9 cellular contexts compared by ENCODE assay signal in the genomic region with DNA sequence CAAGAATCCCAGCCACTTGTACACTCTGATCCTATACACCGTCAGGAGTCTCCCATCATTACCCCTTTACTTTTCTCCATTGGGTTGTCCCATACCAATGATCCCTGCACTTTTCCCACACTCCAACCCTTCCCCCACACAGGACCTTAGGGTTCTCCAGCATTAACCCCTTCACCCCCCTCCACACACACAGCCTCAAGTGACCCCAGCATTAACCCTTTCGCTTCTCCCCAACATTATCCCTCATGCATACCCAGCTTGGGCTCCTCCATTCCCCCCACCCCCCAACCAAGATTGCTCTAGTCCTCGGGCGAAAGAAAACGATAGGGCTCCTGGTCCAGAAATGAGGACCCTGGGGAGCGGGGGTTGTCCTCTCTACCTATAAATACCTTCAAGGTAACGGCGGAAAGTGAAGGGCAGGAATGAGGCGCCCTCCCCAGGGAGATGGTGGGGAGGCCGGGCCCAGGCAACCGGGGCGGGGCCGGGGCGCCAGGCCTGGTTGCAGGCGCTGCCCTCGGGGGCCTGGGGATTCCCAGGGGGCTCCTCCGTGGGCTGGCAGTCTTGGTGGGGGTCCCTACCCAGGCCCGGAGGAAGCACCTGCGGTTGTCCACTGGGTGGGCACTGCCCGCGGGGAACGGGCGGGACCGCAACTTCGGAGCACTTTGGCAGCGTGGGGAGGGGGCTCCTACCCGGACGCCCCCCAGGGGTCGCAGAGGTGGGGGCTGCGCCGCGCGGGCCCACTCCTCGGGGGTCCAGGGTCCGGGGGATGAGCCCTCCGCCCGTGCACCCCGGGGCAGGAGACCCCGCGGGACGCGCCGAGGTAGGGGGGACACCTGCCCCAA. TPM values are rescaled to one million over a fixed set of nuclear protein-coding genes. Genes with fewer than 3 reads are reported as not detected.
DNase-seq lines count a peak whose midpoint lies in the region; ATAC-seq and TF ChIP-seq lines count a peak whose summit lies in the region.
"Had no signal": no experiment of that assay in that cellular context is flagged by ENCODE, and none has a peak within 500 bp of the region (broad histone marks: within the 10 kb centered on the region; RNA-seq: fewer than 3 reads in every experiment).

No MANE protein-coding gene starts in this region.

- H3K27ac Mint-ChIP-seq in activated naive CD4-positive, alpha-beta T cell treated with anti-CD3 and anti-CD28 coated beads, Interleukin-2, amount 50 U/mL, for 72 hours: peak overlapping the region; percentile 2 to 13
- peak overlapping the region; percentile 55 for H3K27ac Mint-ChIP-seq in type B pancreatic cell

- H3K79me2 ChIP-seq in DND-41 (ENCODE audit: insufficient read depth, low read length): no peaks in the 10 kb centered on the region

- peak overlapping the region; percentile 85 for H3K4me3 Mint-ChIP-seq in type B pancreatic cell

- H4K20me1 ChIP-seq in DND-41 (ENCODE audit: insufficient read depth, low read length): no peaks in the 10 kb centered on the region; the same call in 1 of the 2 replicates

- peaks cover 13% of the 10 kb centered on the region for H3K4me1 Mint-ChIP-seq in type B pancreatic cell (ENCODE audit: unreplicated experiment)

- H2AFZ ChIP-seq in DND-41 (ENCODE audit: low read depth, low read length): peak overlapping the region; percentile 48

- H3K4me1 ChIP-seq in DND-41 (ENCODE audit: insufficient read depth, low read length) (peaks cover 14% of the 10 kb centered on the region), left lung (peaks cover 6% of the 10 kb centered on the region in 2 donors)

- ATAC-seq in DND-41 (ENCODE audit: insufficient read depth, low read depth): 0 out of 3 replicates have a peak, but pooled peaks have one; percentile 3
- ATAC-seq in HG02610 (IDR thresholded peaks at IDR 0.05; ENCODE audit: unreplicated experiment): peak; percentile 9
- no peak for ATAC-seq in activated naive CD4-positive, alpha-beta T cell treated with anti-CD3 and anti-CD28 coated beads, Interleukin-2, amount 50 U/mL, for 72 hours
- ATAC-seq in left lung: no peak

- intact Hi-C loops in left lung (cut with DNase I): no loop called here

- H3K4me3 ChIP-seq in DND-41 (ENCODE audit: low read depth in 1 of 2, low read length in 2 of 2) (peak overlapping the region in 1 of 2 experiments; percentile 56; a peak in 3 of 4 replicates), left lung (peak overlapping the region; percentile 54 to 60)

- no peaks in the 10 kb centered on the region for H3K9me3 Mint-ChIP-seq in activated naive CD4-positive, alpha-beta T cell treated with anti-CD3 and anti-CD28 coated beads, Interleukin-2, amount 50 U/mL, for 72 hours
- peaks cover 6% of the 10 kb centered on the region for H3K9me3 Mint-ChIP-seq in type B pancreatic cell

- peaks cover 18% of the 10 kb centered on the region for H3K36me3 ChIP-seq in DND-41 (ENCODE audit: insufficient read depth, low read length)
- H3K36me3 ChIP-seq in left lung: peaks cover 0 to 16% of the 10 kb centered on the region in 2 donors

- no peak overlapping the region for H3K27ac ChIP-seq in DND-41 (ENCODE audit: low read length)
- peak overlapping the region in 1 of 2 donors; percentile 84 for H3K27ac ChIP-seq in left lung

- H3K9ac ChIP-seq in DND-41 (ENCODE audit: low read depth, low read length): peak overlapping the region; percentile 50

- H3K4me2 ChIP-seq in DND-41 (ENCODE audit: insufficient read depth, low read length): peak overlapping the region; percentile 75

- H3K9me3 ChIP-seq in DND-41 (ENCODE audit: insufficient read depth, low read length, severe bottlenecking): no peaks in the 10 kb centered on the region
- no peaks in the 10 kb centered on the region for H3K9me3 ChIP-seq in left lung

- peaks cover 6 to 21% of the 10 kb centered on the region in 2 donors for H3K36me3 Mint-ChIP-seq in activated naive CD4-positive, alpha-beta T cell treated with anti-CD3 and anti-CD28 coated beads, Interleukin-2, amount 50 U/mL, for 72 hours
- H3K36me3 Mint-ChIP-seq in type B pancreatic cell: no peaks in the 10 kb centered on the region

- TF ChIP-seq CTCF in DND-41 (IDR thresholded peaks at IDR 0.05; ENCODE audit: borderline replicate concordance, extremely low read depth, low read length, poor library complexity, severe bottlenecking) (peak; percentile 2), left lung (IDR thresholded peaks at IDR 0.05) (no peak), type B pancreatic cell (conservative IDR thresholded peaks at IDR 0.05) (no peak)

- H3K27me3 ChIP-seq in DND-41 (ENCODE audit: insufficient read depth, low read length, poor library complexity): no peaks in the 10 kb centered on the region
- H3K27me3 ChIP-seq in left lung: no peaks in the 10 kb centered on the region

- peaks cover 19% of the 10 kb centered on the region for H3K27me3 Mint-ChIP-seq in type B pancreatic cell

- DNase-seq in DND-41 (peak; percentile 17), left lung (peak in 1 of 2 donors; percentile 81), type B pancreatic cell (ENCODE audit: extremely low spot score, unreplicated experiment) (peak; percentile 71), putamen (ENCODE audit: low spot score) (no peak), SIG-M5 treated with dmso at 0.1 percent for 504 hours (lab: John Stamatoyannopoulos, UW; ENCODE audit: unreplicated experiment) (no peak), NCI-H1930 (lab: John Stamatoyannopoulos, UW) (no peak)
- DNase-seq in activated naive CD4-positive, alpha-beta T cell treated with anti-CD3 and anti-CD28 coated beads, Interleukin-2, amount 50 U/mL, for 72 hours (ENCODE audit: low spot score in 2 of 2): no peak

RNA-seq across cellular contexts. Expression of gene WIZ, which starts 0.8 kb away (rescaled TPM):
- total RNA-seq in activated naive CD4-positive, alpha-beta T cell treated with anti-CD3 and anti-CD28 coated beads, Interleukin-2, amount 50 U/mL, for 72 hours: 10 to 100 TPM; 18.4 to 19.8 TPM
- total RNA-seq in left lung (10 to 100 TPM; 31.0 to 36.2 TPM), type B pancreatic cell (ENCODE audit: low replicate concordance) (37.3 and 45.8 TPM in 2 replicates)

RNA-seq across cellular contexts. Expression of gene RASAL3, which starts 15.3 kb away (rescaled TPM):
- total RNA-seq in activated naive CD4-positive, alpha-beta T cell treated with anti-CD3 and anti-CD28 coated beads, Interleukin-2, amount 50 U/mL, for 72 hours: 100 to 1,000 TPM in 1 of 2 donors, 10 to 100 TPM in 1; 64.5 to 101 TPM
- total RNA-seq in left lung (10 to 100 TPM in 1 of 2 donors, 1 to 10 TPM in 1; 7.6 to 27.1 TPM), type B pancreatic cell (ENCODE audit: low replicate concordance) (not detected in 2 replicates)

RNA-seq across cellular contexts. Expression of gene AKAP8L, which starts 30.2 kb away (rescaled TPM):
- 100 to 1,000 TPM in 1 of 2 donors, 10 to 100 TPM in 1; 70.9 to 114 TPM for total RNA-seq in activated naive CD4-positive, alpha-beta T cell treated with anti-CD3 and anti-CD28 coated beads, Interleukin-2, amount 50 U/mL, for 72 hours
- total RNA-seq in left lung (10 to 100 TPM; 76.4 to 81.1 TPM), type B pancreatic cell (ENCODE audit: low replicate concordance) (104 and 166 TPM in 2 replicates)

RNA-seq across cellular contexts. Expression of gene PGLYRP2, which starts 30.3 kb away (rescaled TPM):
- under 1 TPM; 0.09 to 0.29 TPM for total RNA-seq in activated naive CD4-positive, alpha-beta T cell treated with anti-CD3 and anti-CD28 coated beads, Interleukin-2, amount 50 U/mL, for 72 hours
- total RNA-seq in left lung (not detected), type B pancreatic cell (ENCODE audit: low replicate concordance) (not detected in 2 replicates)
- total RNA-seq: T-helper 2 cell treated with Interferon-gamma antibody and Interleukin-4, amounts not matched to agents 100 ng/mL and 5 ng/mL, for 36 hours had no signal

RNA-seq across cellular contexts. Expression of gene CYP4F22, which starts 59.3 kb away (rescaled TPM):
- total RNA-seq in activated naive CD4-positive, alpha-beta T cell treated with anti-CD3 and anti-CD28 coated beads, Interleukin-2, amount 50 U/mL, for 72 hours: under 1 TPM in 1 of 2 donors, not detected in 1; 0.72 TPM
- total RNA-seq in left lung: under 1 TPM in 1 of 2 donors, not detected in 1; 0.15 TPM
- total RNA-seq in type B pancreatic cell (ENCODE audit: low replicate concordance): not detected in 2 replicates

Comparison
In these comparisons a context has a peak if more than half of its experiments do, and no peak if none do; other contexts are left out.
1. ATAC-seq: peak in DND-41 (single experiment) and HG02610 (single experiment); none in activated naive CD4-positive, alpha-beta T cell treated with anti-CD3 and anti-CD28 coated beads, Interleukin-2, amount 50 U/mL, for 72 hours (0 of 2) and left lung (single experiment).
2. DNase-seq: peak in DND-41 (single experiment) and type B pancreatic cell (single experiment); none in activated naive CD4-positive, alpha-beta T cell treated with anti-CD3 and anti-CD28 coated beads, Interleukin-2, amount 50 U/mL, for 72 hours (0 of 2), putamen (single experiment), SIG-M5 treated with dmso at 0.1 percent for 504 hours (single experiment) and NCI-H1930 (0 of 2).